ENCODE assay signal across 8 cellular contexts in the genomic region with DNA sequence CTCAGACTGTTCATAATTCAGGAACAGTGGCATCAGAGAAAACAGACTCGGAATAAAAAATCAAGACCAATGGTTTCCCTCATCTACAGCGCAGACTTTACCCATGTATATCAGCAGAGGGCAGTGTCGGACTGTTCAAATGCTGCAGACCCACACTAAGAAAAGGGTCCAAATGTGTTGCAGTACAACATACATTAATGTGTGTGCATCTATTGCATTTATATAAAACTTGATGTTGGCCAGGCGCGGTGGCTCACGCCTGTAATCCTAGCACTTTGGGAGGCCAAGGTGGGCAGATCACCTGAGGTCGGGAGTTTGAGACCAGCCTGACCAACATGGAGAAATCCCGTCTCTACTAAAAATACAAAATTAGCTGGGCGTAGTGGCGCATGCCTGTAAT. TPM values are rescaled to one million over a fixed set of nuclear protein-coding genes. Genes with fewer than 3 reads are reported as not detected.
DNase-seq lines count a peak whose midpoint lies in the region; ATAC-seq and TF ChIP-seq lines count a peak whose summit lies in the region.
"Not testable (repeated sequence)": the region's sequence is repeated elsewhere in the genome, so short reads cannot be mapped to it uniquely, and the experiment has no call there.

No MANE protein-coding gene starts in this region.

- H3K9me3 Mint-ChIP-seq in GM23338: not testable (repeated sequence)

- H3K79me2 ChIP-seq in GM23338 (replicated peaks; ENCODE audit: insufficient read depth): not testable (repeated sequence)

- H3K27ac ChIP-seq in GM23338 (ENCODE audit: low read depth); lower lobe of right lung: not testable (repeated sequence)

- H3K4me1 Mint-ChIP-seq in GM23338: not testable (repeated sequence)

- peak overlapping the region; percentile 41 for H3K4me3 ChIP-seq in BE2C (ENCODE audit: low read depth, low read length)
- H3K4me3 ChIP-seq in GM23338, lower lobe of right lung: not testable (repeated sequence)

- ATAC-seq in GM23338: peak; percentile 78
- ATAC-seq in lower lobe of right lung: peak; percentile 53 to 71

- not testable (repeated sequence) for H4K20me1 ChIP-seq in GM23338 (replicated peaks; ENCODE audit: insufficient read depth)

- not testable (repeated sequence) for H3K4me3 Mint-ChIP-seq in GM23338

- H3F3A ChIP-seq in GM23338 (replicated peaks; ENCODE audit: low read depth): not testable (repeated sequence)

- not testable (repeated sequence) for H2AFZ ChIP-seq in GM23338

- H3K9me3 ChIP-seq in BE2C, lower lobe of right lung: not testable (repeated sequence)

- TF ChIP-seq CTCF in BE2C (IDR thresholded peaks at IDR 0.05; ENCODE audit: low read depth, low read length): peak; percentile 85
- TF ChIP-seq CTCF in GM23338 (conservative IDR thresholded peaks at IDR 0.05; ENCODE audit: low read depth in 2 of 2): peak; percentile 88 to 91
- peak; percentile 58 for TF ChIP-seq CTCF in lower lobe of right lung (IDR thresholded peaks at IDR 0.05)

- DNase-seq in BE2C: peak; percentile 64
- peak; percentile 72 for DNase-seq in GM23338 (ENCODE audit: low spot score)
- DNase-seq in NCI-H2081 (lab: John Stamatoyannopoulos, UW): peak; percentile 66 to 81
- peak; percentile 45 for DNase-seq in SKM-1 treated with dmso at 0.1 percent for 144 hours (lab: John Stamatoyannopoulos, UW; ENCODE audit: unreplicated experiment)
- DNase-seq in activated effector memory CD4-positive, alpha-beta T cell treated with anti-CD3 and anti-CD28 coated beads, Interleukin-2, amount 50 U/mL, for 16 hours: peak; percentile 72
- peak; percentile 60 to 77 for DNase-seq in erythroblast (lab: John Stamatoyannopoulos, UW)
- DNase-seq in lower lobe of right lung: not testable (repeated sequence)
- peak; percentile 28 to 45 for DNase-seq in stimulated activated CD4-positive, alpha-beta T cell treated with anti-CD3 and anti-CD28 coated beads, Interleukin-2, amount 100 ng/mL, for 24 hours

- H3K4me2 ChIP-seq in GM23338: not testable (repeated sequence)

- not testable (repeated sequence) for H3K36me3 Mint-ChIP-seq in GM23338 (ENCODE audit: low read depth)

- H3K4me1 ChIP-seq in BE2C (peaks cover 31% of the 10 kb centered on the region), lower lobe of right lung (peaks cover 30% of the 10 kb centered on the region)
- not testable (repeated sequence) for H3K4me1 ChIP-seq in GM23338 (ENCODE audit: insufficient read depth)

- peaks cover 31% of the 10 kb centered on the region for H3K36me3 ChIP-seq in BE2C
- H3K36me3 ChIP-seq in GM23338 (ENCODE audit: insufficient read depth): peaks cover 13% of the 10 kb centered on the region
- H3K36me3 ChIP-seq in lower lobe of right lung: peaks cover 100% of the 10 kb centered on the region

- not testable (repeated sequence) for H3K9me2 ChIP-seq in GM23338 (ENCODE audit: insufficient read depth)

- TF ChIP-seq POLR2A in erythroblast (IDR thresholded peaks at IDR 0.05; ENCODE audit: low read length): not testable (repeated sequence)

- not testable (repeated sequence) for H3K27ac Mint-ChIP-seq in GM23338

- intact Hi-C loops in lower lobe of right lung (cut with DNase I): not testable (repeated sequence)

- H3K27me3 ChIP-seq in BE2C; GM23338 (ENCODE audit: insufficient read depth); lower lobe of right lung (ENCODE audit: low read depth): not testable (repeated sequence)

- not testable (repeated sequence) for H3K27me3 Mint-ChIP-seq in GM23338 (ENCODE audit: insufficient read depth, low read depth, poor library complexity)

RNA-seq across cellular contexts. Expression of a gene that starts 38.0 kb away (rescaled TPM):
- 333 TPM for polyA plus RNA-seq in BE2C (2012; ENCODE audit: insufficient read depth, insufficient read length, low read depth)
- 202 and 203 TPM in 2 replicates for total RNA-seq in GM23338 (2014; rRNA removed; shearing (Covaris generic))
- polyA plus RNA-seq in GM23338 (2016; fragmentation: Nextera tagmentation; extraction: Ambion mirVana): 207 and 225 TPM in 2 replicates
- total RNA-seq in lower lobe of right lung: 834 TPM
